Comparison of ENCODE assay signal across 15 cellular contexts in the genomic region with DNA sequence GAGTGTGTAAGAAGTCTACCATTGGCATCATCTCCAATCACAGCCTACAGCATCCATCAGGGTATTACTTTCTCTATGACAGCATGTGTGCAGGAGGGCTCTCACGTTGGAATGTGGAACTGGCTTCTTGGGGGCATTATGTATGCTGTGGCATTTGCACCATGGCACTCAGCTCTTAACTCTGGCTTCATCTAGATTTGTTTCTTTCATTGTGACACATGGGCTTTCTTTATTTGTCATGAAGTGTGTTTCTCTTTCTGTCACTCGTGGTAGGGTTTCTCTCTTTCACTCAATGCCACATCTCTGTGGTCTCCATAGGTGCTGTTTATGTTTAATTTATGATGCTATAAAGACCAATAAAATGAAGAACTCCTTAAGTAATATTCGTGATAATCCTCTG.
DNase-seq lines count a peak whose midpoint lies in the region; ATAC-seq, FAIRE-seq and TF ChIP-seq lines count a peak whose summit lies in the region.
"Had no signal": no experiment of that assay in that cellular context is flagged by ENCODE, and none has a peak within 500 bp of the region (broad histone marks: within the 10 kb centered on the region; RNA-seq: fewer than 3 reads in every experiment).

No MANE protein-coding gene starts in this region.

- H3K4me1 ChIP-seq in right lobe of liver, result peaks cover 0 to 11% (median 0%) of the 10 kb centered on the region in 4 donors

- no peak for TF ChIP-seq CTCF in activated CD8-positive, alpha-beta T cell treated with anti-CD3 and anti-CD28 coated beads for 36 hours (IDR thresholded peaks at IDR 0.05)
- TF ChIP-seq CTCF in right lobe of liver (IDR thresholded peaks at IDR 0.05), result no peak

- POLR2A ChIA-PET in activated CD8-positive, alpha-beta T cell treated with anti-CD3 and anti-CD28 coated beads for 36 hours (lab: Charles Lee), result no interaction called here
- POLR2A ChIA-PET in activated CD8-positive, alpha-beta T cell treated with anti-CD3 and anti-CD28 coated beads, Interleukin-2, amount 10 ng/mL, durations not matched to agents 7 days and 5 days (lab: Charles Lee), result no interaction called here

- intact Hi-C loops in activated CD8-positive, alpha-beta T cell treated with anti-CD3 and anti-CD28 coated beads for 36 hours (cut with micrococcal nuclease), result no loop called here
- intact Hi-C loops in right lobe of liver (cut with DNase I), result no loop called here

- no peaks in the 10 kb centered on the region for H3K27me3 Mint-ChIP-seq in activated CD8-positive, alpha-beta T cell treated with anti-CD3 and anti-CD28 coated beads for 36 hours
- no peaks in the 10 kb centered on the region for H3K27me3 Mint-ChIP-seq in activated CD8-positive, alpha-beta T cell treated with anti-CD3 and anti-CD28 coated beads, Interleukin-2, amount 10 ng/mL, durations not matched to agents 7 days and 5 days (ENCODE audit: low read depth)

- H3K27ac Mint-ChIP-seq in activated CD8-positive, alpha-beta T cell treated with anti-CD3 and anti-CD28 coated beads for 36 hours, result no peak overlapping the region
- H3K27ac Mint-ChIP-seq in activated CD8-positive, alpha-beta T cell treated with anti-CD3 and anti-CD28 coated beads, Interleukin-2, amount 10 ng/mL, durations not matched to agents 7 days and 5 days, result no peak overlapping the region

- no peak overlapping the region for H3K4me3 ChIP-seq in right lobe of liver
- H3K4me3 ChIP-seq: GM23248 had no signal

- no peak for FAIRE-seq in GM12891 (lab: Jason Lieb, UNC)

- H3K9me3 ChIP-seq in right lobe of liver, result no peaks in the 10 kb centered on the region

- H3K4me1 Mint-ChIP-seq in activated CD8-positive, alpha-beta T cell treated with anti-CD3 and anti-CD28 coated beads for 36 hours (ENCODE audit: low read depth), result peaks cover 8% of the 10 kb centered on the region
- H3K4me1 Mint-ChIP-seq in activated CD8-positive, alpha-beta T cell treated with anti-CD3 and anti-CD28 coated beads, Interleukin-2, amount 10 ng/mL, durations not matched to agents 7 days and 5 days (ENCODE audit: low read depth), result peaks cover 9% of the 10 kb centered on the region

- TF ChIP-seq POLR2A in right lobe of liver (IDR thresholded peaks at IDR 0.05) (no peak), GM12891 (IDR thresholded peaks at IDR 0.05; ENCODE audit: low read depth, low read length) (no peak)

- 77% methylated on average over 3 of the region's 3 CpGs for WGBS in right lobe of liver (ENCODE audit: insufficient coverage, low coverage, low lambda C conversion rate, missing lambda C conversion rate)

- no peak overlapping the region for H3K4me3 Mint-ChIP-seq in activated CD8-positive, alpha-beta T cell treated with anti-CD3 and anti-CD28 coated beads for 36 hours
- no peak overlapping the region for H3K4me3 Mint-ChIP-seq in activated CD8-positive, alpha-beta T cell treated with anti-CD3 and anti-CD28 coated beads, Interleukin-2, amount 10 ng/mL, durations not matched to agents 7 days and 5 days

- peaks cover 1% of the 10 kb centered on the region for H3K36me3 Mint-ChIP-seq in activated CD8-positive, alpha-beta T cell treated with anti-CD3 and anti-CD28 coated beads for 36 hours (ENCODE audit: low read depth)
- H3K36me3 Mint-ChIP-seq in activated CD8-positive, alpha-beta T cell treated with anti-CD3 and anti-CD28 coated beads, Interleukin-2, amount 10 ng/mL, durations not matched to agents 7 days and 5 days (ENCODE audit: low read depth), result no peaks in the 10 kb centered on the region

- peak; percentile 14 for DNase-seq in activated CD8-positive, alpha-beta T cell treated with anti-CD3 and anti-CD28 coated beads for 36 hours
- DNase-seq in activated CD8-positive, alpha-beta T cell treated with anti-CD3 and anti-CD28 coated beads, Interleukin-2, amount 10 ng/mL, durations not matched to agents 7 days and 5 days, result no peak
- DNase-seq in stimulated activated CD4-positive, alpha-beta T cell treated with anti-CD3 and anti-CD28 coated beads, Interleukin-1b, Interleukin-23, amount 100 ng/mL, for 48 hours, result peak; percentile 35
- DNase-seq in stimulated activated CD4-positive, alpha-beta T cell treated with anti-CD3 and anti-CD28 coated beads, Interleukin-4, amount 100 ng/mL, for 24 hours, result no peak
- DNase-seq in activated T-cell treated with anti-CD3 and anti-CD28 coated beads, Interleukin-2, amount 50 U/mL, for 48 hours, result peak; percentile 24 to 36
- no peak for DNase-seq in right lobe of liver
- DNase-seq in GM12891 (ENCODE audit: insufficient read length, low spot score), result no peak
- DNase-seq: DMS53, GM23248, KG1, NCI-H1092, NCI-H345, NCI-H69 had no signal

- H3K27me3 ChIP-seq in right lobe of liver, result no peaks in the 10 kb centered on the region

- H3K36me3 ChIP-seq in right lobe of liver, result no peaks in the 10 kb centered on the region

- no peak overlapping the region for H3K27ac ChIP-seq in right lobe of liver
- H3K27ac ChIP-seq: GM23248, RWPE1 had no signal

- CTCF ChIA-PET in activated CD8-positive, alpha-beta T cell treated with anti-CD3 and anti-CD28 coated beads for 36 hours (lab: Charles Lee), result no interaction called here
- CTCF ChIA-PET in activated CD8-positive, alpha-beta T cell treated with anti-CD3 and anti-CD28 coated beads, Interleukin-2, amount 10 ng/mL, durations not matched to agents 7 days and 5 days (lab: Charles Lee), result no interaction called here

- peak; percentile 68 for ATAC-seq in activated CD8-positive, alpha-beta T cell treated with anti-CD3 and anti-CD28 coated beads for 36 hours
- ATAC-seq in activated CD8-positive, alpha-beta T cell treated with anti-CD3 and anti-CD28 coated beads, Interleukin-2, amount 10 ng/mL, durations not matched to agents 7 days and 5 days, result no peak
- no peak for ATAC-seq in HG03159 (IDR thresholded peaks at IDR 0.05; ENCODE audit: unreplicated experiment)
- no peak for ATAC-seq in right lobe of liver

- H3K9me3 Mint-ChIP-seq in activated CD8-positive, alpha-beta T cell treated with anti-CD3 and anti-CD28 coated beads for 36 hours, result no peaks in the 10 kb centered on the region
- H3K9me3 Mint-ChIP-seq in activated CD8-positive, alpha-beta T cell treated with anti-CD3 and anti-CD28 coated beads, Interleukin-2, amount 10 ng/mL, durations not matched to agents 7 days and 5 days (ENCODE audit: insufficient read depth), result no peaks in the 10 kb centered on the region

TF ChIP-seq in GM12891, 5 proteins besides CTCF, POLR2A, EP300 and RAD21:
- no peak for TF ChIP-seq TAF1 (IDR thresholded peaks at IDR 0.05; ENCODE audit: low read depth, low read length)
- no peak for TF ChIP-seq PAX5 (IDR thresholded peaks at IDR 0.05; ENCODE audit: insufficient read depth, low read length, severe bottlenecking)
- TF ChIP-seq POLR2AphosphoS5 (IDR thresholded peaks at IDR 0.05; ENCODE audit: low read depth, low read length), result no peak
- TF ChIP-seq SPI1 (IDR thresholded peaks at IDR 0.05; ENCODE audit: low read depth, low read length), result no peak
- no peak for TF ChIP-seq POU2F2 (IDR thresholded peaks at IDR 0.05; ENCODE audit: low read depth, low read length)

Comparison
In these comparisons a context has a peak if more than half of its experiments do, and no peak if none do; other contexts are left out.
1. DNase-seq: peak in activated CD8-positive, alpha-beta T cell treated with anti-CD3 and anti-CD28 coated beads for 36 hours (single experiment), stimulated activated CD4-positive, alpha-beta T cell treated with anti-CD3 and anti-CD28 coated beads, Interleukin-1b, Interleukin-23, amount 100 ng/mL, for 48 hours (single experiment) and activated T-cell treated with anti-CD3 and anti-CD28 coated beads, Interleukin-2, amount 50 U/mL, for 48 hours (2 of 2); none in activated CD8-positive, alpha-beta T cell treated with anti-CD3 and anti-CD28 coated beads, Interleukin-2, amount 10 ng/mL, durations not matched to agents 7 days and 5 days (single experiment), stimulated activated CD4-positive, alpha-beta T cell treated with anti-CD3 and anti-CD28 coated beads, Interleukin-4, amount 100 ng/mL, for 24 hours (single experiment), right lobe of liver (0 of 3) and GM12891 (single experiment).